Comparison of ENCODE assay signal across 8 cellular contexts in the genomic region with DNA sequence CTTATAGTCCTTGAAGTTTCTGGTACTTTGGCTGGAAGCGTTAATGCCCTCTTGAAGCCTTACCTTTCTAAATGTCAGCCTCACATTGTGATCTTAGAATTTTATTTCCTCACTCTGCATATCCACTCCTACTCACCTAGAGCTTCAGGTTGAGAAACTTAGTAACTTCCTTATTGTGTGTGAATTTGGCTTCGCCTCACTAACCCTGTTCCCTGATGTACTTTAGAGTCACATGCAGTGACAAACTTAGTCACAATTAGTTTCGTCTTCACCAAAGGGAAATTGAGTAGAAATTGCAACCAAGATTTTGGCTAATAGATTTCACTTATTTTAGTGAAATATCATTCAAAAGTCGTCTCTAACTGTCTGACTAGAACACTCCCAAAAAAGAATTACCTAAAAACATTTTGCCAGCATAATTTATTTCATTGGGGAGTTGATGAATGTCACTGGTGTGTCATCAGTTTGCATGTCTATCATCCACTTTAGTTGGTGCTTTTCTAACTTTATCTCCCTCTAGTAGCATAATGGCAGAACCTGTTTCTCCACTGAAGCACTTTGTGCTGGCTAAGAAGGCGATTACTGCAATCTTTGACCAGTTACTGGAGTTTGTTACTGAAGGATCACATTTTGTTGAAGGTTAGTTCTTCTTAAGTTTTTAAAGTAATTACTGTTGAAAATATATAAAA. TPM values are rescaled to one million over a fixed set of nuclear protein-coding genes. Genes with fewer than 3 reads are reported as not detected.
DNase-seq lines count a peak whose midpoint lies in the region; ATAC-seq and TF ChIP-seq lines count a peak whose summit lies in the region.

No MANE protein-coding gene starts in this region.

- CTCF ChIA-PET in Caco-2 (lab: Charles Lee): interaction anchor here (0.6 kb wide), 1 partner anchor 199 kb away, joined by 5 read pairs; no protein-coding TSS in a partner anchor
- CTCF ChIA-PET in activated CD8-positive, alpha-beta T cell treated with anti-CD3 and anti-CD28 coated beads for 36 hours (lab: Charles Lee): interaction anchor here (0.7 to 1.3 kb wide), 2 partner anchors 12 to 280 kb away, joined by 3 to 4 read pairs; no protein-coding TSS in a partner anchor

- H3K27me3 Mint-ChIP-seq in Caco-2 (ENCODE audit: insufficient read depth, unreplicated experiment): no peaks in the 10 kb centered on the region
- H3K27me3 Mint-ChIP-seq in activated CD8-positive, alpha-beta T cell treated with anti-CD3 and anti-CD28 coated beads for 36 hours: no peaks in the 10 kb centered on the region
- peaks cover 3 to 4% (median 4%) of the 10 kb centered on the region in 3 donors for H3K27me3 Mint-ChIP-seq in immature natural killer cell (ENCODE audit: low read depth in 3 of 3)

- TSS peak; percentile 74 for BruUV-seq in Caco-2 (replicated peaks; lab: Mats Ljungman, UMichigan)

- peak overlapping the region; percentile 96 for H3K27ac Mint-ChIP-seq in Caco-2 (ENCODE audit: unreplicated experiment)
- H3K27ac Mint-ChIP-seq in activated CD8-positive, alpha-beta T cell treated with anti-CD3 and anti-CD28 coated beads for 36 hours: peak overlapping the region; percentile 92
- H3K27ac Mint-ChIP-seq in immature natural killer cell: peak overlapping the region; percentile 82 to 96 (median 89)

- H3K36me3 ChIP-seq in Caco-2 (ENCODE audit: control insufficient read depth, insufficient read depth, low read length): no peaks in the 10 kb centered on the region
- H3K36me3 ChIP-seq in suprapubic skin: peaks cover 27% of the 10 kb centered on the region

- no peak for TF ChIP-seq EP300 in suprapubic skin (IDR thresholded peaks at IDR 0.05)

- ATAC-seq in GM19438 (IDR thresholded peaks at IDR 0.05; ENCODE audit: low read depth, unreplicated experiment): peak; percentile 56
- peak; percentile 79 for ATAC-seq in HG03469 (IDR thresholded peaks at IDR 0.05; ENCODE audit: unreplicated experiment)
- ATAC-seq in activated CD8-positive, alpha-beta T cell treated with anti-CD3 and anti-CD28 coated beads for 36 hours: peak; percentile 32

- intact Hi-C loops in Caco-2 (cut with micrococcal nuclease; ENCODE audit: unreplicated experiment): no loop called here
- intact Hi-C loops in activated CD8-positive, alpha-beta T cell treated with anti-CD3 and anti-CD28 coated beads for 36 hours (cut with micrococcal nuclease): loop anchor here (5.0 kb wide), 1 partner anchor 214 kb away; a partner anchor contains a TSS

- no peaks in the 10 kb centered on the region for H3K4me1 Mint-ChIP-seq in Caco-2 (ENCODE audit: low read depth, unreplicated experiment)
- peaks cover 13% of the 10 kb centered on the region for H3K4me1 Mint-ChIP-seq in activated CD8-positive, alpha-beta T cell treated with anti-CD3 and anti-CD28 coated beads for 36 hours (ENCODE audit: low read depth)
- H3K4me1 Mint-ChIP-seq in immature natural killer cell: peaks cover 23 to 48% of the 10 kb centered on the region in 2 donors

- peaks cover 45% of the 10 kb centered on the region for H3K36me3 Mint-ChIP-seq in Caco-2 (ENCODE audit: insufficient read depth, unreplicated experiment)
- peaks cover 19% of the 10 kb centered on the region for H3K36me3 Mint-ChIP-seq in activated CD8-positive, alpha-beta T cell treated with anti-CD3 and anti-CD28 coated beads for 36 hours (ENCODE audit: low read depth)
- peaks cover 6 to 16% (median 12%) of the 10 kb centered on the region in 3 donors for H3K36me3 Mint-ChIP-seq in immature natural killer cell

- DNase-seq in Caco-2: peak in 1 of 2 experiments; percentile 41
- no peak for DNase-seq in activated CD8-positive, alpha-beta T cell treated with anti-CD3 and anti-CD28 coated beads for 36 hours
- DNase-seq in immature natural killer cell: no peak
- DNase-seq in suprapubic skin (ENCODE audit: low spot score in 2 of 2): no peak
- DNase-seq in NCI-H1694 treated with DMSO at 0.1 percent for 48 hours (lab: John Stamatoyannopoulos, UW): no peak
- no peak for DNase-seq in NCI-H128 (lab: John Stamatoyannopoulos, UW; ENCODE audit: unreplicated experiment)

- POLR2A ChIA-PET in Caco-2 (lab: Charles Lee): no interaction called here
- POLR2A ChIA-PET in activated CD8-positive, alpha-beta T cell treated with anti-CD3 and anti-CD28 coated beads for 36 hours (lab: Charles Lee): interaction anchor here (0.7 to 3.8 kb wide), 9 partner anchors 16 to 277 kb away, joined by 3 to 20 read pairs (median 4); a partner anchor contains a TSS

- peaks cover 10% of the 10 kb centered on the region for H3K4me1 ChIP-seq in Caco-2
- H3K4me1 ChIP-seq in suprapubic skin: peaks cover 15% of the 10 kb centered on the region

- H3K4me3 Mint-ChIP-seq in Caco-2 (ENCODE audit: unreplicated experiment): peak overlapping the region; percentile 98
- peak overlapping the region; percentile 98 for H3K4me3 Mint-ChIP-seq in activated CD8-positive, alpha-beta T cell treated with anti-CD3 and anti-CD28 coated beads for 36 hours
- peak overlapping the region; percentile 97 to 99 (median 99) for H3K4me3 Mint-ChIP-seq in immature natural killer cell

- H3K9me3 Mint-ChIP-seq in Caco-2 (ENCODE audit: unreplicated experiment): no peaks in the 10 kb centered on the region
- no peaks in the 10 kb centered on the region for H3K9me3 Mint-ChIP-seq in activated CD8-positive, alpha-beta T cell treated with anti-CD3 and anti-CD28 coated beads for 36 hours
- H3K9me3 Mint-ChIP-seq in immature natural killer cell: no peaks in the 10 kb centered on the region

- H3K9me3 ChIP-seq in Caco-2 (no peaks in the 10 kb centered on the region), suprapubic skin (no peaks in the 10 kb centered on the region)

- H3K4me3 ChIP-seq in Caco-2 (ENCODE audit: low read depth, low read length) (peak overlapping the region; percentile 62), suprapubic skin (peak overlapping the region; percentile 71)

- 21% methylated on average over 5 of the region's 5 CpGs for WGBS in suprapubic skin

- peak overlapping the region; percentile 87 for H3K27ac ChIP-seq in suprapubic skin

- H3K27me3 ChIP-seq in Caco-2 (replicated peaks; ENCODE audit: control insufficient read depth, insufficient read depth, low read length) (no peaks in the 10 kb centered on the region), suprapubic skin (no peaks in the 10 kb centered on the region)

- TF ChIP-seq POLR2A in suprapubic skin (IDR thresholded peaks at IDR 0.05): no peak

- TF ChIP-seq CTCF in Caco-2 (IDR thresholded peaks at IDR 0.05; ENCODE audit: insufficient read depth in 1 of 2, low read depth in 1 of 2, low read length in 1 of 2, severe bottlenecking in 1 of 2, unreplicated experiment in 1 of 2) (no peak), suprapubic skin (IDR thresholded peaks at IDR 0.05) (no peak)
- no peak for TF ChIP-seq CTCF in activated CD8-positive, alpha-beta T cell treated with anti-CD3 and anti-CD28 coated beads for 36 hours (IDR thresholded peaks at IDR 0.05)

RNA-seq across cellular contexts. Expression of a gene that starts 1.0 kb away (rescaled TPM):
- total RNA-seq in Caco-2 (2022) (46.3 and 53.9 TPM in 2 replicates), suprapubic skin (10 to 100 TPM; 32.7 to 97.0 (median 39.5) TPM)
- total RNA-seq in activated CD8-positive, alpha-beta T cell treated with anti-CD3 and anti-CD28 coated beads for 36 hours: 10 to 100 TPM; 31.9 to 34.8 TPM
- 10 to 100 TPM in 1 of 3 donors, 1 to 10 TPM in 2; 2.2 to 11.1 (median 8.6) TPM for polyA plus RNA-seq in immature natural killer cell

RNA-seq across cellular contexts. Expression of a gene that starts 25.6 kb away (rescaled TPM):
- 28.6 TPM in 2 replicates for total RNA-seq in Caco-2 (2022)
- total RNA-seq in activated CD8-positive, alpha-beta T cell treated with anti-CD3 and anti-CD28 coated beads for 36 hours: 10 to 100 TPM; 35.1 to 35.4 TPM
- polyA plus RNA-seq in immature natural killer cell: 10 to 100 TPM; 40.0 to 54.8 (median 46.7) TPM
- total RNA-seq in suprapubic skin: 10 to 100 TPM; 14.7 to 39.6 (median 32.2) TPM
